Comparison of ENCODE assay signal across 8 cellular contexts in the genomic region with DNA sequence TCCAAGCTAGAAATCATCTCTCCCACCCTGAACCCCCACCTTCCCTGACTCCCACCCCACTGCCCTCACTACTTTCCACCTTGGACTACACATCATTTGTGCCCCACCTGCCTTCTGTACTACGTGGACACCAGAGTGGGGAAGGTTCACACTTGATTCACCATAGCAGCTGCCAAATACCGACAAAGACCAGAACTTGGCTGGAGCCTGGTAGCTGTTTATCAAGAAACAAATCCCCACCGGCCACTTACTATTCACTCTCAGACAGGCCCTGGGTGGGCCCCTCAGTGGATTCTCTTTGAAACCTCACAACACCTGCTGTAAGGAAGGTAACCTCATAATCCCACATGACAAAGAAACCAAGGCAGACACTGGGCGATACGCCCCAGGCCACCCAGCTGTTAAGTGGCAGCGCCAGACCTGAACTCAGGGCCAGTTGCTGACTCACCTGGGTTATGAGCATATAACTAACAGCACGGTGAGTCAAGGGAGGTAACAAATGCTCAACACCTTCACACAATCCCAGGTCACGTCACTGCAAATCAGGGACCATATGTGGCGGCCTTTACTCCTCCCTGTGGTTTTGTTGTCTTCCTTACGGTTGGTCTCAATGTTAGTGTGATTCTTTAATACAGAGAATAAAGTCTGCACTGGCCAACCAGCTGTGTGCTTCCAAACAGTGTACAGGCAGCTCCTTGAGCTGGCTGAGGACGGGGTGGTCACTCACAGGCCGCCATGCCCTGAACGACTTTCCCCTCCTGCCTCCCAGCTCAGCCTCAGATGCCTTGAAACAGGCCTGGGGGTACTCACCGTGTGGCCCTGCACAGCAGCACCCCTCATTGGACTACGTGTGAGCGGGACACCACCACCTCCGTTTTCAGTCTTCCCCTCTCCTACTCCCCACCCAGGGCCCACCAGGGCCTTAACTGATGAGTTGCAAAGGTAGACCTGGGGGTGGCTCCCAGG. TPM values are rescaled to one million over a fixed set of nuclear protein-coding genes. Genes with fewer than 3 reads are reported as not detected.
DNase-seq lines count a peak whose midpoint lies in the region; ATAC-seq, FAIRE-seq and TF ChIP-seq lines count a peak whose summit lies in the region.

No MANE protein-coding gene starts in this region.

- no peak overlapping the region for H3K27ac ChIP-seq in endodermal cell (ENCODE audit: low read depth, low read length)
- peak overlapping the region; percentile 66 for H3K27ac ChIP-seq in rectal smooth muscle tissue (ENCODE audit: low read depth, low read length)

- peaks cover 70% of the 10 kb centered on the region for H3K4me1 Mint-ChIP-seq in endodermal cell

- whole genome bisulfite sequencing in endodermal cell (ENCODE audit: insufficient coverage in 1 of 2, insufficient read length in 1 of 2), 2 experiments = 94 to 96% methylated on average over 14 to 17 of the region's 17 CpGs

- no peak for TF ChIP-seq CTCF in endodermal cell (conservative IDR thresholded peaks at IDR 0.05)

- no peaks in the 10 kb centered on the region for H3K27me3 ChIP-seq in endodermal cell (ENCODE audit: control insufficient read depth, insufficient read depth, low read length, poor library complexity, severe bottlenecking)
- no peaks in the 10 kb centered on the region for H3K27me3 ChIP-seq in rectal smooth muscle tissue (ENCODE audit: control insufficient read depth, insufficient read depth, low read length)

- H3K9ac ChIP-seq in endodermal cell (ENCODE audit: extremely low read depth, low read length, poor library complexity, severe bottlenecking) (no peak overlapping the region), rectal smooth muscle tissue (ENCODE audit: low read length) (no peak overlapping the region)

- H3K4me1 ChIP-seq in endodermal cell (ENCODE audit: control insufficient read depth, insufficient read depth, low read length) = peaks cover 28% of the 10 kb centered on the region
- H3K4me1 ChIP-seq in rectal smooth muscle tissue (ENCODE audit: control insufficient read depth, insufficient read depth, low read length) = peaks cover 89% of the 10 kb centered on the region

- no peak overlapping the region for H3K4me3 Mint-ChIP-seq in endodermal cell

- peaks cover 75% of the 10 kb centered on the region for H3K36me3 Mint-ChIP-seq in endodermal cell (ENCODE audit: low read depth)

- peak overlapping the region; percentile 30 for H3K27ac Mint-ChIP-seq in endodermal cell

- no peak overlapping the region for H3K4me3 ChIP-seq in endodermal cell (ENCODE audit: low read length)
- peak overlapping the region; percentile 31 for H3K4me3 ChIP-seq in rectal smooth muscle tissue (ENCODE audit: low read length)

- peaks cover 94% of the 10 kb centered on the region for H3K36me3 ChIP-seq in endodermal cell (ENCODE audit: control insufficient read depth, insufficient read depth, low read length)
- peaks cover 40% of the 10 kb centered on the region for H3K36me3 ChIP-seq in rectal smooth muscle tissue (ENCODE audit: control insufficient read depth, insufficient read depth, low read length)

- no peaks in the 10 kb centered on the region for H3K27me3 Mint-ChIP-seq in endodermal cell (ENCODE audit: insufficient read depth)

- FAIRE-seq in GM12892 (lab: Jason Lieb, UNC) = no peak

- ATAC-seq in GM21529 (IDR thresholded peaks at IDR 0.05; ENCODE audit: unreplicated experiment) (no peak), HG02759 (IDR thresholded peaks at IDR 0.05; ENCODE audit: unreplicated experiment) (no peak), HG03378 (IDR thresholded peaks at IDR 0.05; ENCODE audit: unreplicated experiment) (no peak)

- no peaks in the 10 kb centered on the region for H3K9me3 ChIP-seq in endodermal cell (ENCODE audit: control insufficient read depth, low read length)

- no peaks in the 10 kb centered on the region for H3K9me3 Mint-ChIP-seq in endodermal cell

- no peak for DNase-seq in GM12892 (ENCODE audit: insufficient read length)
- DNase-seq in activated CD4-positive, alpha-beta T cell treated with anti-CD3 and anti-CD28 coated beads, Interleukin-2, amount 50 U/mL, for 1 hour = peak; percentile 43
- DNase-seq in endodermal cell = no peak
- DNase-seq in NCI-H226 = no peak

- peak; percentile 14 for TF ChIP-seq POLR2A in GM12892 (IDR thresholded peaks at IDR 0.05; ENCODE audit: low read depth, low read length)

RNA-seq across cellular contexts. Expression of a gene that starts 7.5 kb away (rescaled TPM):
- polyA plus RNA-seq in GM12892 (2012; ENCODE audit: missing spikeins) = 137 TPM
- 100 to 1,000 TPM; 222 to 345 TPM for total RNA-seq in endodermal cell
- 127 TPM for polyA plus RNA-seq in endodermal cell (2013, experiment 1 of 2)
- 106 TPM for polyA plus RNA-seq in endodermal cell (2013, experiment 2 of 2)
